Comparison of ENCODE assay signal across 1 cellular context in the genomic region with DNA sequence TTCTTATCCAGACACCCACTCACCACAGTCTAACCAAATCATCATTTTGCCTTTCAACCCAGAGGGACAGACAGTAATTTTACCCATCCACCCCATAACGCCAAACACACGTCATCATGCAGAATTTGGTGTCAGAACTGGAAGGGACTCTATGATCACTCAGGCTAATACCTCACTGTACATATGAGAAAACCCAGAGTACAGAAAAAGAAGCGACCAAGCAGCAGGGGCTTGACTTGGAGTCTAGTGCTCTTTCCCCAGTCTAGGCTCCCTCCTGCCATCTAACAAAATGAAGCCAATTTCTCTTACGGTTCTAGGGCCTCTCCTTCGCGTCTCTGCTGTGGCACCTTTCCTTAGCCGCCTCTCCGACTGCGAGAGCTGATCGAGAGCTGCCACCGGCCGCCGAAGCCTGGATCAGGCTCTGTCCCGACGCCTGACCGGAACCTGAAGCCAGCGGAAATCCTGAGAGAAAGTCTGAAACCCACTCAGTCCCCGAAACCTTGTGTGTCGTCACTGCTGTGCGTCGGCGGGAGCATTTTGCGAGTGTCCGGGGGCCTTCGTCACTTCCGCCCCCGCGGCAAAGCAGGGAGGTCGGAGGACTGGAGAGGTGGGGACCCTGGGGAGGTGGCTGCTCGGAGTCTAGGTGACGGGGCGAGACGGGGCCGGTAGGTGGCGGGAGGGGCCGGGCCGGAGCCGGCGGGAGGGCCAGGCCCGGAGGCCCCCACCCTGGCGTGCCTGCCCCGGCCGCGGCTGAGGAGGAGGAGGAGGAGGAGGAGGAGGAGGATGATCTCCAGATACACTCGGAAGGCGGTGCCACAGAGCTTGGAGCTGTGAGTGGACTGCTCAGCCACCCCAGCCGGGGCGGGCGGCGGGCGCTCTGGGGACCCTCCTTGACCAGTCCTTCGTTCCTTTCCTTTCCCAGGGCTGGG.
A peak's percentile ranks its signal among the peaks of the same experiment; 100 is the strongest.
TF ChIP-seq lines count a peak whose summit lies in the region.

A gene (minus strand): TSS at position 452 of the 929 bp plus-strand sequence. CDS start 4,071 bp downstream, outside the sequence.
A gene (plus strand): TSS at position 563 of the 929 bp plus-strand sequence. CDS start 221 bp downstream, at position 784.

TF ChIP-seq in K562, 482 proteins besides CTCF, POLR2A, EP300 and RAD21 (continued from another document and continues in another):
- TF ChIP-seq, protein P1, sequence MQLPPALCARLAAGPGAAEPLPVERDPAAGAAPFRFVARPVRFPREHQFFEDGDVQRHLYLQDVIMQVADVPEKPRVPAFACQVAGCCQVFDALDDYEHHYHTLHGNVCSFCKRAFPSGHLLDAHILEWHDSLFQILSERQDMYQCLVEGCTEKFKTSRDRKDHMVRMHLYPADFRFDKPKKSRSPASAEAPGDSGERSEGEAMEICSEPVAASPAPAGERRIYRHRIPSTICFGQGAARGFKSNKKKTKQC (CRISPR knock-in tag; IDR thresholded peaks at IDR 0.05), result peak; percentile 21; the same call in 1 of the 2 replicates
- TF ChIP-seq TFAM (CRISPR knock-in tag; conservative IDR thresholded peaks at IDR 0.05) (no peak), HDGF (IDR thresholded peaks at IDR 0.05) (no peak), TAL1 (IDR thresholded peaks at IDR 0.05) (no peak; the same call in 1 of the 2 replicates), ZBTB17 (CRISPR knock-in tag; IDR thresholded peaks at IDR 0.05) (peak; percentile 51; the same call in 1 of the 2 replicates), SNRNP70 (optimal IDR thresholded peaks at IDR 0.05; ENCODE audit: low read depth, low read length) (no peak), FOXP1 (CRISPR knock-in tag; IDR thresholded peaks at IDR 0.05) (no peak), MYBL2 (IDR thresholded peaks at IDR 0.05; ENCODE audit: low read depth) (no peak), MYBL2 (CRISPR knock-in tag; IDR thresholded peaks at IDR 0.05; ENCODE audit: borderline replicate concordance) (no peak), TRIM28 (IDR thresholded peaks at IDR 0.05) (no peak), ZNF668 (CRISPR knock-in tag; IDR thresholded peaks at IDR 0.05) (no peak), ZNF217 (CRISPR knock-in tag; IDR thresholded peaks at IDR 0.05) (no peak), ZNF354B (CRISPR knock-in tag; IDR thresholded peaks at IDR 0.05) (no peak), MAFK (IDR thresholded peaks at IDR 0.05; ENCODE audit: low read length) (peak; percentile 28; the same call in 1 of the 2 replicates), MEF2A (IDR thresholded peaks at IDR 0.05; ENCODE audit: control insufficient read depth, low read depth, low read length) (no peak), SREBF1 (IDR thresholded peaks at IDR 0.05; ENCODE audit: borderline replicate concordance, low read depth, low read length) (no peak; the same call in 1 of the 2 replicates), HSF4 (CRISPR knock-in tag; IDR thresholded peaks at IDR 0.05; ENCODE audit: borderline replicate concordance) (no peak), TARDBP (IDR thresholded peaks at IDR 0.05) (peak; percentile 50; the same call in 1 of the 2 replicates), PRPF4 (IDR thresholded peaks at IDR 0.05; ENCODE audit: insufficient read depth, low read depth, low read length, poor library complexity, severe bottlenecking) (no peak), SRSF3 (IDR thresholded peaks at IDR 0.05; ENCODE audit: insufficient read depth, low read length) (0 out of 2 replicates have a peak, but pooled peaks have one; percentile 19), MEF2D (tag; conservative IDR thresholded peaks at IDR 0.05; ENCODE audit: low read depth) (0 out of 2 replicates have a peak, but pooled peaks have one; percentile 22), ERF (CRISPR knock-in tag; IDR thresholded peaks at IDR 0.05) (no peak), CBX3 (IDR thresholded peaks at IDR 0.05; ENCODE audit: borderline replicate concordance in 1 of 2, low read length in 2 of 2) (peak in 1 of 2 experiments; percentile 84; a peak in 2 of 3 replicates), DMBX1 (CRISPR knock-in tag; IDR thresholded peaks at IDR 0.05; ENCODE audit: borderline replicate concordance) (no peak), ZNF764 (CRISPR knock-in tag; IDR thresholded peaks at IDR 0.05; ENCODE audit: low read depth) (no peak), STAG1 (CRISPR knock-in tag; IDR thresholded peaks at IDR 0.05; ENCODE audit: borderline replicate concordance) (no peak), ZNF830 (CRISPR knock-in tag; IDR thresholded peaks at IDR 0.05) (no peak), SLC30A9 (CRISPR knock-in tag; IDR thresholded peaks at IDR 0.05) (no peak), SETDB1 (IDR thresholded peaks at IDR 0.05; ENCODE audit: low read length) (no peak), ZSCAN32 (CRISPR knock-in tag; IDR thresholded peaks at IDR 0.05) (no peak), MYC (IDR thresholded peaks at IDR 0.05; ENCODE audit: low read depth, low read length) (peak; percentile 78; the same call in 1 of the 2 replicates), MYC (CRISPR knock-in tag; IDR thresholded peaks at IDR 0.05; ENCODE audit: borderline replicate concordance, low read depth) (peak; percentile 31; the same call in 1 of the 2 replicates), CHCHD3 (CRISPR knock-in tag; IDR thresholded peaks at IDR 0.05) (no peak)
- TF ChIP-seq, protein P2, sequence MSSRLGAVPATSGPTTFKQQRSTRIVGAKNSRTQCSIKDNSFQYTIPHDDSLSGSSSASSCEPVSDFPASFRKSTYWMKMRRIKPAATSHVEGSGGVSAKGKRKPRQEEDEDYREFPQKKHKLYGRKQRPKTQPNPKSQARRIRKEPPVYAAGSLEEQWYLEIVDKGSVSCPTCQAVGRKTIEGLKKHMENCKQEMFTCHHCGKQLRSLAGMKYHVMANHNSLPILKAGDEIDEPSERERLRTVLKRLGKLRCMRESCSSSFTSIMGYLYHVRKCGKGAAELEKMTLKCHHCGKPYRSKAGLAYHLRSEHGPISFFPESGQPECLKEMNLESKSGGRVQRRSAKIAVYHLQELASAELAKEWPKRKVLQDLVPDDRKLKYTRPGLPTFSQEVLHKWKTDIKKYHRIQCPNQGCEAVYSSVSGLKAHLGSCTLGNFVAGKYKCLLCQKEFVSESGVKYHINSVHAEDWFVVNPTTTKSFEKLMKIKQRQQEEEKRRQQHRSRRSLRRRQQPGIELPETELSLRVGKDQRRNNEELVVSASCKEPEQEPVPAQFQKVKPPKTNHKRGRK (tag; IDR thresholded peaks at IDR 0.05), result no peak
- TF ChIP-seq, protein P3, sequence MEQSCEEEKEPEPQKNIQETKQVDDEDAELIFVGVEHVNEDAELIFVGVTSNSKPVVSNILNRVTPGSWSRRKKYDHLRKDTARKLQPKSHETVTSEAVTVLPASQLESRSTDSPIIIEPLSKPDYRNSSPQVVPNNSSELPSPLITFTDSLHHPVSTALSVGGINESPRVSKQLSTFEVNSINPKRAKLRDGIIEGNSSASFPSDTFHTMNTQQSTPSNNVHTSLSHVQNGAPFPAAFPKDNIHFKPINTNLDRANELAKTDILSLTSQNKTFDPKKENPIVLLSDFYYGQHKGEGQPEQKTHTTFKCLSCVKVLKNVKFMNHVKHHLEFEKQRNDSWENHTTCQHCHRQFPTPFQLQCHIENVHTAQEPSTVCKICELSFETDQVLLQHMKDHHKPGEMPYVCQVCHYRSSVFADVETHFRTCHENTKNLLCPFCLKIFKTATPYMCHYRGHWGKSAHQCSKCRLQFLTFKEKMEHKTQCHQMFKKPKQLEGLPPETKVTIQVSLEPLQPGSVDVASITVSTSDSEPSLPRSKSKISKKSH (CRISPR knock-in tag; IDR thresholded peaks at IDR 0.05), result no peak
- TF ChIP-seq, protein P4, sequence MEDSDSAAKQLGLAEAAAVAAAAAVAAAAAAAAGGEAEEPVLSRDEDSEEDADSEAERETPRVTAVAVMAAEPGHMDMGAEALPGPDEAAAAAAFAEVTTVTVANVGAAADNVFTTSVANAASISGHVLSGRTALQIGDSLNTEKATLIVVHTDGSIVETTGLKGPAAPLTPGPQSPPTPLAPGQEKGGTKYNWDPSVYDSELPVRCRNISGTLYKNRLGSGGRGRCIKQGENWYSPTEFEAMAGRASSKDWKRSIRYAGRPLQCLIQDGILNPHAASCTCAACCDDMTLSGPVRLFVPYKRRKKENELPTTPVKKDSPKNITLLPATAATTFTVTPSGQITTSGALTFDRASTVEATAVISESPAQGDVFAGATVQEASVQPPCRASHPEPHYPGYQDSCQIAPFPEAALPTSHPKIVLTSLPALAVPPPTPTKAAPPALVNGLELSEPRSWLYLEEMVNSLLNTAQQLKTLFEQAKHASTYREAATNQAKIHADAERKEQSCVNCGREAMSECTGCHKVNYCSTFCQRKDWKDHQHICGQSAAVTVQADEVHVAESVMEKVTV (CRISPR knock-in tag; IDR thresholded peaks at IDR 0.05), result no peak
- TF ChIP-seq, protein P5, sequence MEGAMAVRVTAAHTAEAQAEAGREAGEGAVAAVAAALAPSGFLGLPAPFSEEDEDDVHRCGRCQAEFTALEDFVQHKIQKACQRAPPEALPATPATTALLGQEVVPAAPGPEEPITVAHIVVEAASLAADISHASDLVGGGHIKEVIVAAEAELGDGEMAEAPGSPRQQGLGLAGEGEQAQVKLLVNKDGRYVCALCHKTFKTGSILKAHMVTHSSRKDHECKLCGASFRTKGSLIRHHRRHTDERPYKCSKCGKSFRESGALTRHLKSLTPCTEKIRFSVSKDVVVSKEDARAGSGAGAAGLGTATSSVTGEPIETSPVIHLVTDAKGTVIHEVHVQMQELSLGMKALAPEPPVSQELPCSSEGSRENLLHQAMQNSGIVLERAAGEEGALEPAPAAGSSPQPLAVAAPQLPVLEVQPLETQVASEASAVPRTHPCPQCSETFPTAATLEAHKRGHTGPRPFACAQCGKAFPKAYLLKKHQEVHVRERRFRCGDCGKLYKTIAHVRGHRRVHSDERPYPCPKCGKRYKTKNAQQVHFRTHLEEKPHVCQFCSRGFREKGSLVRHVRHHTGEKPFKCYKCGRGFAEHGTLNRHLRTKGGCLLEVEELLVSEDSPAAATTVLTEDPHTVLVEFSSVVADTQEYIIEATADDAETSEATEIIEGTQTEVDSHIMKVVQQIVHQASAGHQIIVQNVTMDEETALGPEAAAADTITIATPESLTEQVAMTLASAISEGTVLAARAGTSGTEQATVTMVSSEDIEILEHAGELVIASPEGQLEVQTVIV (CRISPR knock-in tag; IDR thresholded peaks at IDR 0.05; ENCODE audit: borderline replicate concordance), result no peak
- TF ChIP-seq, protein P6, sequence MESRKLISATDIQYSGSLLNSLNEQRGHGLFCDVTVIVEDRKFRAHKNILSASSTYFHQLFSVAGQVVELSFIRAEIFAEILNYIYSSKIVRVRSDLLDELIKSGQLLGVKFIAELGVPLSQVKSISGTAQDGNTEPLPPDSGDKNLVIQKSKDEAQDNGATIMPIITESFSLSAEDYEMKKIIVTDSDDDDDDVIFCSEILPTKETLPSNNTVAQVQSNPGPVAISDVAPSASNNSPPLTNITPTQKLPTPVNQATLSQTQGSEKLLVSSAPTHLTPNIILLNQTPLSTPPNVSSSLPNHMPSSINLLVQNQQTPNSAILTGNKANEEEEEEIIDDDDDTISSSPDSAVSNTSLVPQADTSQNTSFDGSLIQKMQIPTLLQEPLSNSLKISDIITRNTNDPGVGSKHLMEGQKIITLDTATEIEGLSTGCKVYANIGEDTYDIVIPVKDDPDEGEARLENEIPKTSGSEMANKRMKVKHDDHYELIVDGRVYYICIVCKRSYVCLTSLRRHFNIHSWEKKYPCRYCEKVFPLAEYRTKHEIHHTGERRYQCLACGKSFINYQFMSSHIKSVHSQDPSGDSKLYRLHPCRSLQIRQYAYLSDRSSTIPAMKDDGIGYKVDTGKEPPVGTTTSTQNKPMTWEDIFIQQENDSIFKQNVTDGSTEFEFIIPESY (CRISPR knock-in tag; IDR thresholded peaks at IDR 0.05), result no peak
- TF ChIP-seq, protein P7, sequence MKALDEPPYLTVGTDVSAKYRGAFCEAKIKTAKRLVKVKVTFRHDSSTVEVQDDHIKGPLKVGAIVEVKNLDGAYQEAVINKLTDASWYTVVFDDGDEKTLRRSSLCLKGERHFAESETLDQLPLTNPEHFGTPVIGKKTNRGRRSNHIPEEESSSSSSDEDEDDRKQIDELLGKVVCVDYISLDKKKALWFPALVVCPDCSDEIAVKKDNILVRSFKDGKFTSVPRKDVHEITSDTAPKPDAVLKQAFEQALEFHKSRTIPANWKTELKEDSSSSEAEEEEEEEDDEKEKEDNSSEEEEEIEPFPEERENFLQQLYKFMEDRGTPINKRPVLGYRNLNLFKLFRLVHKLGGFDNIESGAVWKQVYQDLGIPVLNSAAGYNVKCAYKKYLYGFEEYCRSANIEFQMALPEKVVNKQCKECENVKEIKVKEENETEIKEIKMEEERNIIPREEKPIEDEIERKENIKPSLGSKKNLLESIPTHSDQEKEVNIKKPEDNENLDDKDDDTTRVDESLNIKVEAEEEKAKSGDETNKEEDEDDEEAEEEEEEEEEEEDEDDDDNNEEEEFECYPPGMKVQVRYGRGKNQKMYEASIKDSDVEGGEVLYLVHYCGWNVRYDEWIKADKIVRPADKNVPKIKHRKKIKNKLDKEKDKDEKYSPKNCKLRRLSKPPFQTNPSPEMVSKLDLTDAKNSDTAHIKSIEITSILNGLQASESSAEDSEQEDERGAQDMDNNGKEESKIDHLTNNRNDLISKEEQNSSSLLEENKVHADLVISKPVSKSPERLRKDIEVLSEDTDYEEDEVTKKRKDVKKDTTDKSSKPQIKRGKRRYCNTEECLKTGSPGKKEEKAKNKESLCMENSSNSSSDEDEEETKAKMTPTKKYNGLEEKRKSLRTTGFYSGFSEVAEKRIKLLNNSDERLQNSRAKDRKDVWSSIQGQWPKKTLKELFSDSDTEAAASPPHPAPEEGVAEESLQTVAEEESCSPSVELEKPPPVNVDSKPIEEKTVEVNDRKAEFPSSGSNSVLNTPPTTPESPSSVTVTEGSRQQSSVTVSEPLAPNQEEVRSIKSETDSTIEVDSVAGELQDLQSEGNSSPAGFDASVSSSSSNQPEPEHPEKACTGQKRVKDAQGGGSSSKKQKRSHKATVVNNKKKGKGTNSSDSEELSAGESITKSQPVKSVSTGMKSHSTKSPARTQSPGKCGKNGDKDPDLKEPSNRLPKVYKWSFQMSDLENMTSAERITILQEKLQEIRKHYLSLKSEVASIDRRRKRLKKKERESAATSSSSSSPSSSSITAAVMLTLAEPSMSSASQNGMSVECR (CRISPR knock-in tag; IDR thresholded peaks at IDR 0.05), result no peak
- TF ChIP-seq, protein P8, sequence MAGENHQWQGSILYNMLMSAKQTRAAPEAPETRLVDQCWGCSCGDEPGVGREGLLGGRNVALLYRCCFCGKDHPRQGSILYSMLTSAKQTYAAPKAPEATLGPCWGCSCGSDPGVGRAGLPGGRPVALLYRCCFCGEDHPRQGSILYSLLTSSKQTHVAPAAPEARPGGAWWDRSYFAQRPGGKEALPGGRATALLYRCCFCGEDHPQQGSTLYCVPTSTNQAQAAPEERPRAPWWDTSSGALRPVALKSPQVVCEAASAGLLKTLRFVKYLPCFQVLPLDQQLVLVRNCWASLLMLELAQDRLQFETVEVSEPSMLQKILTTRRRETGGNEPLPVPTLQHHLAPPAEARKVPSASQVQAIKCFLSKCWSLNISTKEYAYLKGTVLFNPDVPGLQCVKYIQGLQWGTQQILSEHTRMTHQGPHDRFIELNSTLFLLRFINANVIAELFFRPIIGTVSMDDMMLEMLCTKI (IDR thresholded peaks at IDR 0.05; ENCODE audit: partially characterized antibody), result no peak
- TF ChIP-seq, protein P9, sequence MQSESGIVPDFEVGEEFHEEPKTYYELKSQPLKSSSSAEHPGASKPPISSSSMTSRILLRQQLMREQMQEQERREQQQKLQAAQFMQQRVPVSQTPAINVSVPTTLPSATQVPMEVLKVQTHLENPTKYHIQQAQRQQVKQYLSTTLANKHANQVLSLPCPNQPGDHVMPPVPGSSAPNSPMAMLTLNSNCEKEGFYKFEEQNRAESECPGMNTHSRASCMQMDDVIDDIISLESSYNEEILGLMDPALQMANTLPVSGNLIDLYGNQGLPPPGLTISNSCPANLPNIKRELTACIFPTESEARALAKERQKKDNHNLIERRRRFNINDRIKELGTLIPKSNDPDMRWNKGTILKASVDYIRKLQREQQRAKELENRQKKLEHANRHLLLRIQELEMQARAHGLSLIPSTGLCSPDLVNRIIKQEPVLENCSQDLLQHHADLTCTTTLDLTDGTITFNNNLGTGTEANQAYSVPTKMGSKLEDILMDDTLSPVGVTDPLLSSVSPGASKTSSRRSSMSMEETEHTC (IDR thresholded peaks at IDR 0.05), result no peak
